12 cellular contexts compared by ENCODE assay signal in genomic region chr5:60633336-60633735, GRCh38.
A peak's percentile ranks its signal among the peaks of the same experiment; 100 is the strongest.
DNase-seq lines count a peak whose midpoint lies in the region; ATAC-seq and TF ChIP-seq lines count a peak whose summit lies in the region.
"Had no signal": no experiment of that assay in that cellular context is flagged by ENCODE, and none has a peak within 500 bp of the region (broad histone marks: within the 10 kb centered on the region; RNA-seq: fewer than 3 reads in every experiment).

No MANE protein-coding gene starts in this region.

- ATAC-seq in GM19035 (IDR thresholded peaks at IDR 0.05; ENCODE audit: unreplicated experiment), result no peak
- ATAC-seq in HG03442 (IDR thresholded peaks at IDR 0.05; ENCODE audit: unreplicated experiment), result no peak
- ATAC-seq: activated T-cell treated with anti-CD3 and anti-CD28 coated beads, Interleukin-2, amount 50 U/mL, for 72 hours had no signal

- peak; percentile 88 for DNase-seq in GM04504 (ENCODE audit: low read depth)
- peak; percentile 96 for DNase-seq in amniotic epithelial cell (ENCODE audit: low read depth)
- DNase-seq in fibroblast of the conjunctiva (ENCODE audit: low read depth), result peak; percentile 39
- peak; percentile 57 for DNase-seq in retinal pigment epithelial cell (ENCODE audit: low read depth)
- DNase-seq in DMS 273 (lab: John Stamatoyannopoulos, UW; ENCODE audit: unreplicated experiment), result no peak
- DNase-seq in NCI-H146 treated with DMSO at 0.1 percent for 48 hours (lab: John Stamatoyannopoulos, UW; ENCODE audit: unreplicated experiment), result no peak
- DNase-seq: activated T-cell treated with anti-CD3 and anti-CD28 coated beads, Interleukin-2, amount 50 U/mL, for 72 hours; cortex of kidney; SHP77 had no signal

- H3K4me3 ChIP-seq in retinal pigment epithelial cell (ENCODE audit: low read length), result no peak overlapping the region
- H3K4me3 ChIP-seq: skin epidermis had no signal

- TF ChIP-seq CTCF in retinal pigment epithelial cell (conservative IDR thresholded peaks at IDR 0.05; ENCODE audit: low read depth, low read length), result no peak

Comparison
In these comparisons a context has a peak if more than half of its experiments do, and no peak if none do; other contexts are left out.
1. DNase-seq: peak in GM04504 (single experiment), amniotic epithelial cell (single experiment), fibroblast of the conjunctiva (single experiment) and retinal pigment epithelial cell (single experiment); none in DMS 273 (single experiment) and NCI-H146 treated with DMSO at 0.1 percent for 48 hours (single experiment).